2 cellular contexts compared by ENCODE assay signal in the genomic region with DNA sequence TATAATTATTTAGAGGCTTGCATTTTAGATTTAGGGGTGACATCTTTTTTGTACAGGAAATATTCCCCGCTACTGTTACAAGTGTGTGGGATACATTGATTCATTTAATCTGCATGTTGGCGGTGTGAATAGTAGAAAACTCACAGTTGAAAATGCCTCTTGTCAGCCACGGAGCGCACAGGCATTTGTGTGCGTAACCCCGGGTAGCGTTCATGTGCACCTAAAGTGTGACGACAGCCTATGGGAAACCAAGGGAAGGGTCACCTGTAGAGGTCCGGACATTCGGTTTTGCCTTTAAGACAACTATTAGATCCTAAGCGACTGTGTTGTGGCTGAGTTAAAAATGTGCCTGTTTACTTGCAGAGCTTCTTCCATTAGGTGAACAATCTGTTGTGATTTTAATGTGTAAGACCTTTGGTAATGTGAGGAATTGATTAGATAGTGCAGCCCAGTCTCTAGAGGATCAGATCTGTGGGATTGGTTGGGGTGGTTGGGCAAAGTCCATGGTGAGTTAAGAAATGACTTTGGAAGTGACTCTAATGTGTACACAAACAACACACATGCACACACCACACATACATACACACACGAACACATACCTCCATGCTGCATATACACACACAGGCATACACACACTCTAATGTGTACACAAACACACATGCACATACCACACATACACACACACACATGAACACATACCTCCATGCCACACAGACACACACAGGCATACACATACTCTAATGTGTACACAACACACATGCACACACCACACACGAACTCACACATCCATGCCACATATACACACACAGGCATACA.
TF ChIP-seq lines count a peak whose summit lies in the region.

No MANE protein-coding gene starts in this region.

TF ChIP-seq in IMR-90, 13 proteins besides CTCF, POLR2A, EP300 and RAD21:
- no peak for TF ChIP-seq MAFK (IDR thresholded peaks at IDR 0.05; ENCODE audit: low read depth, low read length)
- TF ChIP-seq SMC3 (IDR thresholded peaks at IDR 0.05; ENCODE audit: low read depth, low read length) = no peak
- TF ChIP-seq, protein P1, sequence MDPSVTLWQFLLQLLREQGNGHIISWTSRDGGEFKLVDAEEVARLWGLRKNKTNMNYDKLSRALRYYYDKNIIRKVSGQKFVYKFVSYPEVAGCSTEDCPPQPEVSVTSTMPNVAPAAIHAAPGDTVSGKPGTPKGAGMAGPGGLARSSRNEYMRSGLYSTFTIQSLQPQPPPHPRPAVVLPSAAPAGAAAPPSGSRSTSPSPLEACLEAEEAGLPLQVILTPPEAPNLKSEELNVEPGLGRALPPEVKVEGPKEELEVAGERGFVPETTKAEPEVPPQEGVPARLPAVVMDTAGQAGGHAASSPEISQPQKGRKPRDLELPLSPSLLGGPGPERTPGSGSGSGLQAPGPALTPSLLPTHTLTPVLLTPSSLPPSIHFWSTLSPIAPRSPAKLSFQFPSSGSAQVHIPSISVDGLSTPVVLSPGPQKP (IDR thresholded peaks at IDR 0.05; ENCODE audit: borderline replicate concordance, low read depth, low read length) = no peak
- TF ChIP-seq BHLHE40 (IDR thresholded peaks at IDR 0.05; ENCODE audit: low read depth, low read length) = no peak
- no peak for TF ChIP-seq CHD1 (IDR thresholded peaks at IDR 0.05; ENCODE audit: low read depth, low read length)
- TF ChIP-seq RFX5 (IDR thresholded peaks at IDR 0.05; ENCODE audit: low read depth, low read length) = no peak
- TF ChIP-seq, protein P2, sequence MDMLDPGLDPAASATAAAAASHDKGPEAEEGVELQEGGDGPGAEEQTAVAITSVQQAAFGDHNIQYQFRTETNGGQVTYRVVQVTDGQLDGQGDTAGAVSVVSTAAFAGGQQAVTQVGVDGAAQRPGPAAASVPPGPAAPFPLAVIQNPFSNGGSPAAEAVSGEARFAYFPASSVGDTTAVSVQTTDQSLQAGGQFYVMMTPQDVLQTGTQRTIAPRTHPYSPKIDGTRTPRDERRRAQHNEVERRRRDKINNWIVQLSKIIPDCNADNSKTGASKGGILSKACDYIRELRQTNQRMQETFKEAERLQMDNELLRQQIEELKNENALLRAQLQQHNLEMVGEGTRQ (IDR thresholded peaks at IDR 0.05; ENCODE audit: low read depth, low read length) = no peak
- TF ChIP-seq NFE2L2 (IDR thresholded peaks at IDR 0.05; ENCODE audit: low read depth, low read length) = no peak
- TF ChIP-seq RCOR1 (IDR thresholded peaks at IDR 0.05; ENCODE audit: insufficient replicate concordance, low read length) = no peak
- no peak for TF ChIP-seq CEBPB (IDR thresholded peaks at IDR 0.05; ENCODE audit: low read depth, low read length)
- TF ChIP-seq MXI1 (IDR thresholded peaks at IDR 0.05; ENCODE audit: borderline replicate concordance, low read depth, low read length) = no peak
- TF ChIP-seq FOS (IDR thresholded peaks at IDR 0.05; ENCODE audit: low read depth, low read length) = no peak
- TF ChIP-seq MAZ (IDR thresholded peaks at IDR 0.05; ENCODE audit: borderline replicate concordance, low read depth, low read length) = no peak

TF ChIP-seq in H1, 55 proteins besides CTCF, POLR2A, EP300 and RAD21:
- no peak for TF ChIP-seq CBX8 (IDR thresholded peaks at IDR 0.05; ENCODE audit: borderline replicate concordance, low read depth, low read length)
- no peak for TF ChIP-seq SUZ12 (IDR thresholded peaks at IDR 0.05; ENCODE audit: low read length)
- no peak for TF ChIP-seq CREB1 (IDR thresholded peaks at IDR 0.05)
- TF ChIP-seq JUND (IDR thresholded peaks at IDR 0.05; ENCODE audit: low read length) = no peak
- no peak for TF ChIP-seq BRCA1 (IDR thresholded peaks at IDR 0.05; ENCODE audit: low read depth, low read length)
- TF ChIP-seq HDAC2 (IDR thresholded peaks at IDR 0.05; ENCODE audit: borderline replicate concordance in 1 of 2, low read depth in 2 of 2, low read length in 2 of 2) = no peak
- TF ChIP-seq GTF2F1 (IDR thresholded peaks at IDR 0.05; ENCODE audit: borderline replicate concordance, low read depth, low read length) = no peak
- TF ChIP-seq YY1 (IDR thresholded peaks at IDR 0.05; ENCODE audit: low read depth, low read length) = no peak
